ENCODE assay signal across 8 cellular contexts in genomic region chr16:27317738-27318398, GRCh38. TPM values are rescaled to one million over a fixed set of nuclear protein-coding genes. Genes with fewer than 3 reads are reported as not detected.
DNase-seq lines count a peak whose midpoint lies in the region; ATAC-seq and TF ChIP-seq lines count a peak whose summit lies in the region.

No MANE protein-coding gene starts in this region.

- H3K27me3 Mint-ChIP-seq in activated T-cell treated with anti-CD3 and anti-CD28 coated beads, Interleukin-2, amount 50 U/mL, for 24 hours, result no peaks in the 10 kb centered on the region
- no peaks in the 10 kb centered on the region for H3K27me3 Mint-ChIP-seq in stimulated activated naive B cell treated with anti-CD40 and anti-IgM and Interleukin-4, amounts not matched to agents 10 μg/mL and 1 μg/mL and 100 μg/mL, for 72 hours

- H3K27ac Mint-ChIP-seq in activated T-cell treated with anti-CD3 and anti-CD28 coated beads, Interleukin-2, amount 50 U/mL, for 24 hours, result peak overlapping the region; percentile 100
- H3K27ac Mint-ChIP-seq in stimulated activated naive B cell treated with anti-CD40 and anti-IgM and Interleukin-4, amounts not matched to agents 10 μg/mL and 1 μg/mL and 100 μg/mL, for 72 hours, result peak overlapping the region; percentile 96

- no peaks in the 10 kb centered on the region for H3K9me3 Mint-ChIP-seq in activated T-cell treated with anti-CD3 and anti-CD28 coated beads, Interleukin-2, amount 50 U/mL, for 24 hours
- no peaks in the 10 kb centered on the region for H3K9me3 Mint-ChIP-seq in stimulated activated naive B cell treated with anti-CD40 and anti-IgM and Interleukin-4, amounts not matched to agents 10 μg/mL and 1 μg/mL and 100 μg/mL, for 72 hours

- H3K36me3 ChIP-seq in HUES6 (ENCODE audit: control insufficient read depth, insufficient read depth, low read length) (no peaks in the 10 kb centered on the region), hepatocyte (replicated peaks; ENCODE audit: insufficient read depth, low read depth) (no peaks in the 10 kb centered on the region)

- 92% methylated on average over 10 of the region's 10 CpGs for WGBS in hepatocyte (ENCODE audit: low lambda C conversion rate, missing lambda C conversion rate)

- H3K9me3 ChIP-seq in HUES6 (ENCODE audit: control insufficient read depth, insufficient read depth, low read depth, low read length) (no peaks in the 10 kb centered on the region), hepatocyte (ENCODE audit: low read depth) (no peaks in the 10 kb centered on the region)

- no peaks in the 10 kb centered on the region for H3K27me3 ChIP-seq in HUES6 (ENCODE audit: control insufficient read depth, insufficient read depth, low read length)
- H3K27me3 ChIP-seq in hepatocyte, result no peaks in the 10 kb centered on the region

- H3K4me3 ChIP-seq in HUES6 (ENCODE audit: low read depth, low read length) (no peak overlapping the region), hepatocyte (no peak overlapping the region)

- H3K9ac ChIP-seq in HUES6 (ENCODE audit: low read length), result peak overlapping the region; percentile 26

- ATAC-seq in stimulated activated naive B cell treated with anti-CD40 and anti-IgM and Interleukin-4, amounts not matched to agents 10 μg/mL and 1 μg/mL and 100 μg/mL, for 72 hours (replicated peaks), result peak; percentile 28 to 35
- ATAC-seq in HG03520 (IDR thresholded peaks at IDR 0.05; ENCODE audit: unreplicated experiment), result no peak

- DNase-seq in activated T-cell treated with anti-CD3 and anti-CD28 coated beads, Interleukin-2, amount 50 U/mL, for 24 hours, result peak; percentile 31
- DNase-seq in hepatocyte (ENCODE audit: low spot score) (no peak), NCI-H146 treated with DMSO at 0.1 percent for 48 hours (lab: John Stamatoyannopoulos, UW; ENCODE audit: unreplicated experiment) (no peak), MV-4-11 (lab: John Stamatoyannopoulos, UW) (no peak)
- no peak for DNase-seq in stimulated activated naive B cell treated with anti-CD40 and anti-IgM and Interleukin-4, amounts not matched to agents 10 μg/mL and 1 μg/mL and 100 μg/mL, for 72 hours
- no peak for DNase-seq in central memory CD4-positive, alpha-beta T cell

- no peak for TF ChIP-seq CTCF in hepatocyte (IDR thresholded peaks at IDR 0.05; ENCODE audit: poor library complexity)

- no peaks in the 10 kb centered on the region for H3K9me2 ChIP-seq in hepatocyte (replicated peaks; ENCODE audit: insufficient read depth)

- H3K4me1 ChIP-seq in HUES6 (ENCODE audit: control insufficient read depth, insufficient read depth, low read length) (peaks cover 40% of the 10 kb centered on the region), hepatocyte (ENCODE audit: insufficient read depth) (peaks cover 28% of the 10 kb centered on the region)

- no peaks in the 10 kb centered on the region for H4K20me1 ChIP-seq in hepatocyte (ENCODE audit: insufficient read depth, poor library complexity, severe bottlenecking)

- H3K79me2 ChIP-seq in hepatocyte, result peaks cover 77% of the 10 kb centered on the region

- H3K4me3 Mint-ChIP-seq in activated T-cell treated with anti-CD3 and anti-CD28 coated beads, Interleukin-2, amount 50 U/mL, for 24 hours, result peak overlapping the region; percentile 88
- H3K4me3 Mint-ChIP-seq in stimulated activated naive B cell treated with anti-CD40 and anti-IgM and Interleukin-4, amounts not matched to agents 10 μg/mL and 1 μg/mL and 100 μg/mL, for 72 hours, result peak overlapping the region; percentile 96 to 98

- peaks cover 86% of the 10 kb centered on the region for H3K4me1 Mint-ChIP-seq in activated T-cell treated with anti-CD3 and anti-CD28 coated beads, Interleukin-2, amount 50 U/mL, for 24 hours (ENCODE audit: low read depth)
- H3K4me1 Mint-ChIP-seq in stimulated activated naive B cell treated with anti-CD40 and anti-IgM and Interleukin-4, amounts not matched to agents 10 μg/mL and 1 μg/mL and 100 μg/mL, for 72 hours, result peaks cover 49 to 86% of the 10 kb centered on the region in 2 donors

- H3K27ac ChIP-seq in HUES6 (ENCODE audit: low read depth, low read length), result no peak overlapping the region
- peak overlapping the region; percentile 32 for H3K27ac ChIP-seq in hepatocyte

- H3K36me3 Mint-ChIP-seq in activated T-cell treated with anti-CD3 and anti-CD28 coated beads, Interleukin-2, amount 50 U/mL, for 24 hours (ENCODE audit: low read depth), result peaks cover 91% of the 10 kb centered on the region
- H3K36me3 Mint-ChIP-seq in stimulated activated naive B cell treated with anti-CD40 and anti-IgM and Interleukin-4, amounts not matched to agents 10 μg/mL and 1 μg/mL and 100 μg/mL, for 72 hours, result peaks cover 69 to 83% of the 10 kb centered on the region in 2 donors

- no peak overlapping the region for H2AFZ ChIP-seq in hepatocyte

- H3K4me2 ChIP-seq in hepatocyte, result peak overlapping the region; percentile 42

RNA-seq across cellular contexts. Expression of gene IL4R, which starts 4.1 kb away (rescaled TPM):
- total RNA-seq in hepatocyte, result 19.0 and 23.6 TPM in 2 replicates
- polyA plus RNA-seq in hepatocyte, result 20.9 and 22.3 TPM in 2 replicates

RNA-seq across cellular contexts. Expression of gene NSMCE1, which starts 49.3 kb away (rescaled TPM):
- 35.0 and 40.8 TPM in 2 replicates for total RNA-seq in hepatocyte
- polyA plus RNA-seq in hepatocyte, result 58.2 and 66.3 TPM in 2 replicates
